In genomic region chr12:127079636-127080035, GRCh38 we compare ENCODE assay signal across 23 cellular contexts.
DNase-seq lines count a peak whose midpoint lies in the region; ATAC-seq, FAIRE-seq and TF ChIP-seq lines count a peak whose summit lies in the region.
"Had no signal": no experiment of that assay in that cellular context is flagged by ENCODE, and none has a peak within 500 bp of the region (broad histone marks: within the 10 kb centered on the region; RNA-seq: fewer than 3 reads in every experiment).

No MANE protein-coding gene starts in this region.

- H3K9ac ChIP-seq in HepG2 (ENCODE audit: insufficient read depth, low read depth, low read length) (no peak overlapping the region), SK-N-MC (ENCODE audit: insufficient read length) (no peak overlapping the region), K562 (ENCODE audit: insufficient read depth in 1 of 2, low read depth in 2 of 2, low read length in 2 of 2) (no peak overlapping the region)
- H3K9ac ChIP-seq: BLaER1 treated with 17β-estradiol and CSF1 and Interleukin-3, amounts not matched to agents 10 nM and 100 nM had no signal

- H3K9me3 Mint-ChIP-seq in HFFc6 = no peaks in the 10 kb centered on the region
- H3K9me3 Mint-ChIP-seq: CD4-positive, alpha-beta T cell; CD8-positive, alpha-beta T cell had no signal

- H3K36me3 ChIP-seq in HepG2 (replicated peaks in 1 of 2; ENCODE audit: control insufficient read depth in 1 of 2, insufficient read depth in 2 of 2, low read length in 2 of 2) (no peaks in the 10 kb centered on the region), right lobe of liver (no peaks in the 10 kb centered on the region), SK-N-MC (ENCODE audit: insufficient read depth, low read length) (no peaks in the 10 kb centered on the region), K562 (ENCODE audit: control insufficient read depth, insufficient read depth, low read length) (no peaks in the 10 kb centered on the region; the same call in 1 of the 3 replicates)
- H3K36me3 ChIP-seq: BLaER1 treated with 17β-estradiol and CSF1 and Interleukin-3, amounts not matched to agents 10 nM and 100 nM had no signal

- H3K4me3 Mint-ChIP-seq in HFFc6 = no peak overlapping the region
- H3K4me3 Mint-ChIP-seq: B cell; CD4-positive, alpha-beta T cell; CD8-positive, alpha-beta T cell had no signal

- no peaks in the 10 kb centered on the region for H3K79me2 ChIP-seq in HepG2 (ENCODE audit: insufficient read depth, low read length)
- peaks cover 63% of the 10 kb centered on the region for H3K79me2 ChIP-seq in K562 (ENCODE audit: control insufficient read depth, insufficient read depth, low read length)

- H3K27me3 ChIP-seq in HepG2 (ENCODE audit: control insufficient read depth in 1 of 2, insufficient read depth in 2 of 2, low read length in 2 of 2) = no peaks in the 10 kb centered on the region
- no peaks in the 10 kb centered on the region for H3K27me3 ChIP-seq in right lobe of liver
- no peaks in the 10 kb centered on the region for H3K27me3 ChIP-seq in K562 (ENCODE audit: control insufficient read depth in 2 of 2, insufficient read depth in 2 of 2, low read length in 2 of 2)
- no peaks in the 10 kb centered on the region for H3K27me3 ChIP-seq in right cardiac atrium (ENCODE audit: control insufficient read depth, insufficient read depth)
- H3K27me3 ChIP-seq: BLaER1 treated with 17β-estradiol and CSF1 and Interleukin-3, amounts not matched to agents 10 nM and 100 nM had no signal

- no peak for TF ChIP-seq EP300 in HepG2 (IDR thresholded peaks at IDR 0.05; ENCODE audit: low read depth in 2 of 2, low read length in 2 of 2)
- TF ChIP-seq EP300 in HepG2 (CRISPR knock-in tag; IDR thresholded peaks at IDR 0.05; ENCODE audit: borderline replicate concordance) = no peak
- TF ChIP-seq EP300 in K562 (IDR thresholded peaks at IDR 0.05; ENCODE audit: low read length) = no peak

- FAIRE-seq in HepG2 (lab: Jason Lieb, UNC) (no peak), K562 (lab: Jason Lieb, UNC) (no peak)
- FAIRE-seq: A204.1, D721Med, G401.6, GM12891 had no signal

- H3K27me3 Mint-ChIP-seq in HFFc6 (ENCODE audit: insufficient read depth) = peaks cover 7% of the 10 kb centered on the region; the same call in 1 of the 2 replicates
- H3K27me3 Mint-ChIP-seq: B cell had no signal

- 0% methylated on average over 2 of the region's 3 CpGs for WGBS in HepG2 (ENCODE audit: low lambda C conversion rate)
- 82% methylated on average over 2 of the region's 3 CpGs for WGBS in right lobe of liver (ENCODE audit: insufficient coverage, low coverage, low lambda C conversion rate, missing lambda C conversion rate)
- WGBS in K562 (ENCODE audit: insufficient coverage, low coverage, missing lambda C conversion rate) = 56% methylated on average over 3 of the region's 3 CpGs
- WGBS in right cardiac atrium = 73% methylated on average over 3 of the region's 3 CpGs

- no peak for ATAC-seq in HepG2
- ATAC-seq in right lobe of liver = no peak
- ATAC-seq in K562 = peak; percentile 18; the same call in 1 of the 3 replicates
- no peak for ATAC-seq in right cardiac atrium
- ATAC-seq in GM18519 (IDR thresholded peaks at IDR 0.05; ENCODE audit: low FRiP score, unreplicated experiment) = no peak
- ATAC-seq: CD8-positive, alpha-beta T cell had no signal

- TF ChIP-seq RAD21 in HepG2 (CRISPR knock-in tag; IDR thresholded peaks at IDR 0.05) (no peak), K562 (CRISPR knock-in tag; conservative IDR thresholded peaks at IDR 0.05 in 1 of 2, IDR thresholded peaks at IDR 0.05 in 1 of 2) (no peak)

- BruUV-seq in HepG2 (replicated peaks; lab: Mats Ljungman, UMichigan) (no TSS peak), K562 (replicated peaks; lab: Mats Ljungman, UMichigan) (no TSS peak)

- intact Hi-C loops in HepG2 (cut with micrococcal nuclease; ENCODE audit: unreplicated experiment) = no loop called here
- intact Hi-C loops in right lobe of liver (cut with DNase I) = no loop called here
- intact Hi-C loops in K562 (cut with micrococcal nuclease) = no loop called here
- intact Hi-C loops in right cardiac atrium (cut with DNase I) = no loop called here

- no peaks in the 10 kb centered on the region for H3K4me1 ChIP-seq in HepG2 (ENCODE audit: insufficient read depth, low read length)
- H3K4me1 ChIP-seq in right lobe of liver = peaks cover 0 to 10% (median 5%) of the 10 kb centered on the region in 4 donors
- peaks cover 3 to 12% of the 10 kb centered on the region in 2 experiments; a peak in 4 of 5 replicates for H3K4me1 ChIP-seq in K562 (replicated peaks in 1 of 2; ENCODE audit: control insufficient read depth in 2 of 2, insufficient read depth in 2 of 2, low read length in 2 of 2)
- no peaks in the 10 kb centered on the region for H3K4me1 ChIP-seq in right cardiac atrium (ENCODE audit: control insufficient read depth, insufficient read depth, low read length)

- H2AFZ ChIP-seq in HepG2 (ENCODE audit: low read length) = no peak overlapping the region
- no peak overlapping the region for H2AFZ ChIP-seq in K562 (ENCODE audit: low read depth, low read length)

- TF ChIP-seq CTCF in HepG2 (CRISPR knock-in tag; IDR thresholded peaks at IDR 0.05) (no peak), right lobe of liver (IDR thresholded peaks at IDR 0.05) (no peak), HFFc6 (IDR thresholded peaks at IDR 0.05) (no peak), K562 (IDR thresholded peaks at IDR 0.05 in 2 of 3, conservative IDR thresholded peaks at IDR 0.05 in 1 of 3; ENCODE audit: insufficient read depth in 2 of 3, low read depth in 1 of 3, low read length in 3 of 3) (no peak)

- peaks cover 11% of the 10 kb centered on the region; the same call in 1 of the 2 replicates for H3K9me3 ChIP-seq in HepG2 (ENCODE audit: low read length)
- H3K9me3 ChIP-seq in right lobe of liver = no peaks in the 10 kb centered on the region
- no peaks in the 10 kb centered on the region for H3K9me3 ChIP-seq in SK-N-MC (ENCODE audit: low read depth, low read length)
- no peaks in the 10 kb centered on the region for H3K9me3 ChIP-seq in K562 (replicated peaks; ENCODE audit: control insufficient read depth, insufficient read depth, low read depth, low read length)
- H3K9me3 ChIP-seq in right cardiac atrium (ENCODE audit: control insufficient read depth, low read length) = no peaks in the 10 kb centered on the region

- no peak overlapping the region for H3K4me2 ChIP-seq in HepG2 (ENCODE audit: low read depth, low read length)
- H3K4me2 ChIP-seq in K562 (ENCODE audit: insufficient read depth, low read length) = no peak overlapping the region

- in situ Hi-C loops in HepG2 (cut with HindIII; ENCODE audit: extremely low pct_ligation_motif_present, low pct_unique_long_range_greater_than_20kb) (no loop called here), K562 (cut with MboI) (no loop called here)

- H3K36me3 Mint-ChIP-seq in HFFc6 (ENCODE audit: low read depth) = peaks cover 4% of the 10 kb centered on the region; the same call in 1 of the 2 replicates
- H3K36me3 Mint-ChIP-seq: CD8-positive, alpha-beta T cell had no signal

- 0 out of 2 replicates have a peak overlapping the region, but pooled peaks have one; percentile 18 for H3K27ac Mint-ChIP-seq in HFFc6
- H3K27ac Mint-ChIP-seq: B cell; CD4-positive, alpha-beta T cell; CD8-positive, alpha-beta T cell had no signal

- peaks cover 54% of the 10 kb centered on the region for H3K4me1 Mint-ChIP-seq in HFFc6 (ENCODE audit: low read depth)

- DNase-seq in HepG2 (ENCODE audit: low spot score) (no peak), right lobe of liver (no peak), HFFc6 (no peak), SK-N-MC (ENCODE audit: low read depth, low spot score) (no peak), K562 (ENCODE audit: extremely low read depth in 1 of 4, low spot score in 3 of 4) (no peak), right cardiac atrium (no peak), HPDE6-E6E7 (ENCODE audit: extremely low spot score) (no peak)
- DNase-seq: AML-193; Caco-2; Calu3; CD4-positive, alpha-beta T cell; CD8-positive, alpha-beta T cell; DMS79 treated with DMSO at 0.1 percent for 48 hours; GF-D8 had no signal

- POLR2A ChIA-PET in HepG2 (lab: Yijun Ruan, JAX) = no interaction called here
- POLR2A ChIA-PET in K562 (lab: Yijun Ruan, JAX) = interaction anchor here (0.6 to 1.8 kb wide), 4 partner anchors 16 to 169 kb away, joined by 3 to 7 read pairs (median 4); no protein-coding TSS in a partner anchor

- H3K4me3 ChIP-seq in HepG2 (replicated peaks in 1 of 3; ENCODE audit: insufficient read depth in 1 of 3, low read depth in 2 of 3, low read length in 3 of 3) = no peak overlapping the region
- no peak overlapping the region for H3K4me3 ChIP-seq in right lobe of liver
- H3K4me3 ChIP-seq in SK-N-MC = peak overlapping the region; percentile 62
- no peak overlapping the region for H3K4me3 ChIP-seq in K562
- H3K4me3 ChIP-seq in right cardiac atrium (ENCODE audit: low read length) = no peak overlapping the region
- H3K4me3 ChIP-seq: BLaER1 treated with 17β-estradiol and CSF1 and Interleukin-3, amounts not matched to agents 10 nM and 100 nM had no signal

- TF ChIP-seq POLR2A in HepG2 (IDR thresholded peaks at IDR 0.05; ENCODE audit: insufficient read depth in 1 of 2, low read depth in 2 of 2, low read length in 2 of 2) (no peak), right lobe of liver (IDR thresholded peaks at IDR 0.05) (no peak), K562 (conservative IDR thresholded peaks at IDR 0.05) (no peak)

- H3K27ac ChIP-seq in HepG2 (ENCODE audit: extremely low read length, insufficient read depth, low read length) (no peak overlapping the region), right lobe of liver (no peak overlapping the region), SK-N-MC (peak overlapping the region; percentile 93), K562 (ENCODE audit: extremely low read depth, low read depth, low read length) (no peak overlapping the region), right cardiac atrium (ENCODE audit: low read length) (no peak overlapping the region)
- H3K27ac ChIP-seq: 22Rv1; BLaER1 treated with 17β-estradiol and CSF1 and Interleukin-3, amounts not matched to agents 10 nM and 100 nM; C4-2B had no signal

- CTCF ChIA-PET in HepG2 (lab: Yijun Ruan, JAX; ENCODE audit: low intra/inter-chr PET ratio, low total read pairs) = no interaction called here
- CTCF ChIA-PET in K562 (lab: Yijun Ruan, JAX; ENCODE audit: low intra/inter-chr PET ratio) = no interaction called here

- H3K9me1 ChIP-seq in K562 (ENCODE audit: control insufficient read depth, insufficient read depth, low read length) = no peaks in the 10 kb centered on the region

- H4K20me1 ChIP-seq in HepG2 (ENCODE audit: insufficient read depth, low read length) = no peaks in the 10 kb centered on the region
- H4K20me1 ChIP-seq in K562 (replicated peaks; ENCODE audit: control insufficient read depth, insufficient read depth, low read length) = no peaks in the 10 kb centered on the region
- H4K20me1 ChIP-seq: BLaER1 treated with 17β-estradiol and CSF1 and Interleukin-3, amounts not matched to agents 10 nM and 100 nM had no signal

TF ChIP-seq in K562, 482 proteins besides CTCF, POLR2A, EP300 and RAD21 (continues in another document):
- no peak for TF ChIP-seq ZNF384 (IDR thresholded peaks at IDR 0.05; ENCODE audit: low read depth, low read length)
- 0 out of 2 replicates have a peak, but pooled peaks have one; percentile 27 for TF ChIP-seq ZNF316 (IDR thresholded peaks at IDR 0.05)
- TF ChIP-seq NCOA6 (IDR thresholded peaks at IDR 0.05) = no peak

Comparison
In these comparisons a context has a peak if more than half of its experiments do, and no peak if none do; other contexts are left out.
1. Of the 241 proteins assayed by ChIP-seq in both HepG2 and K562: peak only in HepG2: MNT; only in K562: none; in both: none; in neither: 240.